Comparison of ENCODE assay signal across 3 cellular contexts in genomic region chr2:167702227-167702626, GRCh38.
TF ChIP-seq lines count a peak whose summit lies in the region.

No MANE protein-coding gene starts in this region.

TF ChIP-seq in HepG2, 621 proteins besides CTCF, POLR2A, EP300 and RAD21:
- TF ChIP-seq ATF3 (CRISPR knock-in tag; IDR thresholded peaks at IDR 0.05) (no peak), CEBPB (IDR thresholded peaks at IDR 0.05; ENCODE audit: borderline replicate concordance, low read depth, low read length) (peak; percentile 86), ZNF737 (CRISPR knock-in tag; IDR thresholded peaks at IDR 0.05; ENCODE audit: borderline replicate concordance) (no peak), ZNF142 (CRISPR knock-in tag; IDR thresholded peaks at IDR 0.05) (no peak), SAP130 (CRISPR knock-in tag; IDR thresholded peaks at IDR 0.05; ENCODE audit: low read depth) (no peak), PLRG1 (conservative IDR thresholded peaks at IDR 0.05) (no peak), U2AF1 (optimal IDR thresholded peaks at IDR 0.05; ENCODE audit: low read depth, low read length) (no peak), FOXJ3 (CRISPR knock-in tag; IDR thresholded peaks at IDR 0.05; ENCODE audit: borderline replicate concordance) (no peak)

TF ChIP-seq in K562, 482 proteins besides CTCF, POLR2A, EP300 and RAD21 (continued from another document):
- TF ChIP-seq CHD7 (IDR thresholded peaks at IDR 0.05; ENCODE audit: low read depth, low read length): no peak
- TF ChIP-seq ATF2 (CRISPR knock-in tag; IDR thresholded peaks at IDR 0.05): no peak
- TF ChIP-seq NR4A1 (CRISPR knock-in tag; IDR thresholded peaks at IDR 0.05): no peak
- no peak for TF ChIP-seq NR4A1 (tag; IDR thresholded peaks at IDR 0.05)
- TF ChIP-seq MCM7 (IDR thresholded peaks at IDR 0.05): no peak
- TF ChIP-seq CEBPG (CRISPR knock-in tag; IDR thresholded peaks at IDR 0.05): no peak
- peak; percentile 47 to 92; a peak in 3 of 4 replicates for TF ChIP-seq CEBPG (tag; conservative IDR thresholded peaks at IDR 0.05 in 1 of 2, IDR thresholded peaks at IDR 0.05 in 1 of 2)
- TF ChIP-seq CEBPB (tag; IDR thresholded peaks at IDR 0.05): peak; percentile 82

TF ChIP-seq in HEK293T, 16 proteins besides CTCF, POLR2A, EP300 and RAD21 (continued from another document):
- no peak for TF ChIP-seq PKNOX1 (IDR thresholded peaks at IDR 0.05)
- TF ChIP-seq SUZ12 (IDR thresholded peaks at IDR 0.05): no peak
- TF ChIP-seq HDGF (IDR thresholded peaks at IDR 0.05; ENCODE audit: borderline replicate concordance): no peak
- no peak for TF ChIP-seq TARDBP (IDR thresholded peaks at IDR 0.05)
- no peak for TF ChIP-seq L3MBTL2 (conservative IDR thresholded peaks at IDR 0.05)
- TF ChIP-seq FOXK2 (IDR thresholded peaks at IDR 0.05): no peak
- TF ChIP-seq ARNT (IDR thresholded peaks at IDR 0.05): no peak
- no peak for TF ChIP-seq NFRKB (IDR thresholded peaks at IDR 0.05)
- no peak for TF ChIP-seq CTBP1 (IDR thresholded peaks at IDR 0.05; ENCODE audit: borderline replicate concordance)
- TF ChIP-seq FOXA1 (IDR thresholded peaks at IDR 0.05): no peak
- no peak for TF ChIP-seq LEF1 (IDR thresholded peaks at IDR 0.05; ENCODE audit: borderline replicate concordance)
- TF ChIP-seq ZNF384 (IDR thresholded peaks at IDR 0.05): no peak
- TF ChIP-seq BHLHE40 (IDR thresholded peaks at IDR 0.05; ENCODE audit: borderline replicate concordance): no peak
